Comparison of ENCODE assay signal across 26 cellular contexts in the genomic region with DNA sequence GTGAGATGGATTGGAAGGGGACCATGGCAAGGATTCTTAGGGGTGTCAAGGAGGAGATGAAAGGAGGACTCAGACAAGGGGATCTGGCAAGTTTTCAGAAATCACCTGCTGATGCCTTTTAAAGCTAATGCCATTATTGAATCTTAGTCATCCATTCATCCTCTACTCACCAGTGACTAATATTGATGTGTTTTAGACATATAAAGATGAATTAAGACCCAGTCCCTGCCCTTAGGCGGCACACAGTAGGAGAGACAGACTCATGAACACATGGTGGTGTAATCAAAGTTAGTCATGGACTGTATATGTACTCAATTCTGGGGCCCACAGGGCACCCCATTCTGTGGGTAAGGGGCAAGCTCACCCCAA. TPM values are rescaled to one million over a fixed set of nuclear protein-coding genes. Genes with fewer than 3 reads are reported as not detected.
DNase-seq lines count a peak whose midpoint lies in the region; ATAC-seq and TF ChIP-seq lines count a peak whose summit lies in the region.
"Had no signal": no experiment of that assay in that cellular context is flagged by ENCODE, and none has a peak within 500 bp of the region (broad histone marks: within the 10 kb centered on the region; RNA-seq: fewer than 3 reads in every experiment).

No MANE protein-coding gene starts in this region.

- no peaks in the 10 kb centered on the region for H3K27me3 ChIP-seq in SK-N-SH (ENCODE audit: insufficient read depth)
- H3K27me3 ChIP-seq: adrenal gland, heart left ventricle, stomach, tibial nerve had no signal

- peak; percentile 56 for DNase-seq in A172 (ENCODE audit: low spot score)
- DNase-seq in SK-N-SH = no peak
- DNase-seq in activated naive CD4-positive, alpha-beta T cell treated with anti-CD3 and anti-CD28 coated beads, Interleukin-2, amount 50 U/mL, for 16 hours = no peak
- DNase-seq in mesenteric fat pad (ENCODE audit: low spot score) = no peak
- no peak for DNase-seq in putamen (ENCODE audit: low spot score)
- DNase-seq: 8988T; activated CD4-positive, alpha-beta T cell treated with anti-CD3 and anti-CD28 coated beads, Interleukin-2, amount 10 ng/mL, durations not matched to agents 7 days and 5 days; activated T-cell treated with anti-CD3 and anti-CD28 coated beads, Interleukin-2, amount 50 U/mL, for 48 hours; AML-193; CD4-positive, alpha-beta memory T cell; DMS 273 treated with DMSO at 0.1 percent for 48 hours; H9; heart left ventricle; Karpas-422; lower lobe of right lung; mucosa of descending colon; NCI-H187 treated with DMSO at 0.1 percent for 48 hours; NCI-H2171 treated with DMSO at 0.1 percent for 48 hours; NCI-H526; stomach had no signal

- H3K27ac ChIP-seq in SK-N-SH (ENCODE audit: low read depth in 2 of 2, low read length in 1 of 2) = no peak overlapping the region
- H3K27ac ChIP-seq: heart left ventricle, lower lobe of right lung, tibial nerve, VCaP had no signal

- POLR2A ChIA-PET in SK-N-SH (lab: Yijun Ruan, JAX) = no interaction called here

- H3K9me2 ChIP-seq in SK-N-SH = no peaks in the 10 kb centered on the region

- ATAC-seq in esophagus mucosa (peak; percentile 96), HG03571 (IDR thresholded peaks at IDR 0.05; ENCODE audit: unreplicated experiment) (no peak)

- H4K20me1 ChIP-seq in SK-N-SH (ENCODE audit: insufficient read depth) = no peaks in the 10 kb centered on the region

- TF ChIP-seq CTCF in SK-N-SH (IDR thresholded peaks at IDR 0.05) = no peak

- WGBS in SK-N-SH (ENCODE audit: low lambda C conversion rate) = 47% methylated on average over 1 of the region's 1 CpG

- no peaks in the 10 kb centered on the region for H3K9me3 ChIP-seq in SK-N-SH
- H3K9me3 ChIP-seq: adrenal gland, heart left ventricle, lower lobe of right lung, mucosa of descending colon, stomach, tibial nerve had no signal

- TF ChIP-seq EP300 in Ishikawa (IDR thresholded peaks at IDR 0.05; ENCODE audit: borderline replicate concordance) (peak; percentile 44; the same call in 1 of the 2 replicates), SK-N-SH (IDR thresholded peaks at IDR 0.05; ENCODE audit: borderline replicate concordance in 1 of 2, low read depth in 1 of 2, low read length in 1 of 2) (no peak)

- H3K36me3 ChIP-seq in SK-N-SH (replicated peaks in 1 of 2; ENCODE audit: control insufficient read depth in 1 of 2, insufficient read depth in 2 of 2, low read length in 1 of 2) = no peaks in the 10 kb centered on the region
- H3K36me3 ChIP-seq: adrenal gland, heart left ventricle, lower lobe of right lung, stomach, tibial nerve had no signal

- no peak overlapping the region for H3K4me3 ChIP-seq in SK-N-SH (ENCODE audit: low read depth in 2 of 2, low read length in 1 of 2)
- H3K4me3 ChIP-seq: adrenal gland, heart left ventricle, lower lobe of right lung, mucosa of descending colon, stomach, tibial nerve had no signal

- TF ChIP-seq RAD21 in Ishikawa (IDR thresholded peaks at IDR 0.05; ENCODE audit: low read depth) = no peak
- TF ChIP-seq RAD21 in SK-N-SH (IDR thresholded peaks at IDR 0.05; ENCODE audit: low read length) = no peak

- no peak overlapping the region for H3K4me2 ChIP-seq in SK-N-SH

- no peak overlapping the region for H2AFZ ChIP-seq in SK-N-SH (ENCODE audit: low read depth)

- H3F3A ChIP-seq in SK-N-SH (replicated peaks; ENCODE audit: insufficient read depth) = no peaks in the 10 kb centered on the region

- H3K4me1 ChIP-seq in SK-N-SH (ENCODE audit: control insufficient read depth in 1 of 2, insufficient read depth in 2 of 2, low read depth in 1 of 2, low read length in 1 of 2) = peaks cover 0 to 16% of the 10 kb centered on the region in 2 experiments; a peak in 1 of 4 replicates
- H3K4me1 ChIP-seq: lower lobe of right lung had no signal

- no peak overlapping the region for H3K9ac ChIP-seq in SK-N-SH

- H3K79me2 ChIP-seq in SK-N-SH (ENCODE audit: insufficient read depth) = no peaks in the 10 kb centered on the region

- CTCF ChIA-PET in SK-N-SH (lab: Yijun Ruan, JAX) = interaction anchor here (0.6 to 1.7 kb wide), 3 partner anchors 52 to 194 kb away, joined by 3 to 4 read pairs (median 3); no protein-coding TSS in a partner anchor

TF ChIP-seq in Ishikawa, 13 proteins besides CTCF, POLR2A, EP300 and RAD21:
- TF ChIP-seq TCF12 (IDR thresholded peaks at IDR 0.05; ENCODE audit: low read depth) = peak; percentile 30; the same call in 1 of the 2 replicates
- peak; percentile 71 for TF ChIP-seq NFIC (IDR thresholded peaks at IDR 0.05)
- TF ChIP-seq CEBPB (IDR thresholded peaks at IDR 0.05) = no peak

TF ChIP-seq in SK-N-SH, 30 proteins besides CTCF, POLR2A, EP300 and RAD21 (continues in another document):
- TF ChIP-seq, protein P1, sequence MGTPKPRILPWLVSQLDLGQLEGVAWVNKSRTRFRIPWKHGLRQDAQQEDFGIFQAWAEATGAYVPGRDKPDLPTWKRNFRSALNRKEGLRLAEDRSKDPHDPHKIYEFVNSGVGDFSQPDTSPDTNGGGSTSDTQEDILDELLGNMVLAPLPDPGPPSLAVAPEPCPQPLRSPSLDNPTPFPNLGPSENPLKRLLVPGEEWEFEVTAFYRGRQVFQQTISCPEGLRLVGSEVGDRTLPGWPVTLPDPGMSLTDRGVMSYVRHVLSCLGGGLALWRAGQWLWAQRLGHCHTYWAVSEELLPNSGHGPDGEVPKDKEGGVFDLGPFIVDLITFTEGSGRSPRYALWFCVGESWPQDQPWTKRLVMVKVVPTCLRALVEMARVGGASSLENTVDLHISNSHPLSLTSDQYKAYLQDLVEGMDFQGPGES (IDR thresholded peaks at IDR 0.05; ENCODE audit: low read depth, low read length) = no peak
- TF ChIP-seq, protein P2, sequence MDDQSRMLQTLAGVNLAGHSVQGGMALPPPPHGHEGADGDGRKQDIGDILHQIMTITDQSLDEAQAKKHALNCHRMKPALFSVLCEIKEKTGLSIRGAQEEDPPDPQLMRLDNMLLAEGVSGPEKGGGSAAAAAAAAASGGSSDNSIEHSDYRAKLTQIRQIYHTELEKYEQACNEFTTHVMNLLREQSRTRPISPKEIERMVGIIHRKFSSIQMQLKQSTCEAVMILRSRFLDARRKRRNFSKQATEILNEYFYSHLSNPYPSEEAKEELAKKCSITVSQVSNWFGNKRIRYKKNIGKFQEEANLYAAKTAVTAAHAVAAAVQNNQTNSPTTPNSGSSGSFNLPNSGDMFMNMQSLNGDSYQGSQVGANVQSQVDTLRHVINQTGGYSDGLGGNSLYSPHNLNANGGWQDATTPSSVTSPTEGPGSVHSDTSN (IDR thresholded peaks at IDR 0.05) = peak; percentile 71
- TF ChIP-seq GABPA (IDR thresholded peaks at IDR 0.05; ENCODE audit: low read depth) = no peak
- TF ChIP-seq, protein P3, sequence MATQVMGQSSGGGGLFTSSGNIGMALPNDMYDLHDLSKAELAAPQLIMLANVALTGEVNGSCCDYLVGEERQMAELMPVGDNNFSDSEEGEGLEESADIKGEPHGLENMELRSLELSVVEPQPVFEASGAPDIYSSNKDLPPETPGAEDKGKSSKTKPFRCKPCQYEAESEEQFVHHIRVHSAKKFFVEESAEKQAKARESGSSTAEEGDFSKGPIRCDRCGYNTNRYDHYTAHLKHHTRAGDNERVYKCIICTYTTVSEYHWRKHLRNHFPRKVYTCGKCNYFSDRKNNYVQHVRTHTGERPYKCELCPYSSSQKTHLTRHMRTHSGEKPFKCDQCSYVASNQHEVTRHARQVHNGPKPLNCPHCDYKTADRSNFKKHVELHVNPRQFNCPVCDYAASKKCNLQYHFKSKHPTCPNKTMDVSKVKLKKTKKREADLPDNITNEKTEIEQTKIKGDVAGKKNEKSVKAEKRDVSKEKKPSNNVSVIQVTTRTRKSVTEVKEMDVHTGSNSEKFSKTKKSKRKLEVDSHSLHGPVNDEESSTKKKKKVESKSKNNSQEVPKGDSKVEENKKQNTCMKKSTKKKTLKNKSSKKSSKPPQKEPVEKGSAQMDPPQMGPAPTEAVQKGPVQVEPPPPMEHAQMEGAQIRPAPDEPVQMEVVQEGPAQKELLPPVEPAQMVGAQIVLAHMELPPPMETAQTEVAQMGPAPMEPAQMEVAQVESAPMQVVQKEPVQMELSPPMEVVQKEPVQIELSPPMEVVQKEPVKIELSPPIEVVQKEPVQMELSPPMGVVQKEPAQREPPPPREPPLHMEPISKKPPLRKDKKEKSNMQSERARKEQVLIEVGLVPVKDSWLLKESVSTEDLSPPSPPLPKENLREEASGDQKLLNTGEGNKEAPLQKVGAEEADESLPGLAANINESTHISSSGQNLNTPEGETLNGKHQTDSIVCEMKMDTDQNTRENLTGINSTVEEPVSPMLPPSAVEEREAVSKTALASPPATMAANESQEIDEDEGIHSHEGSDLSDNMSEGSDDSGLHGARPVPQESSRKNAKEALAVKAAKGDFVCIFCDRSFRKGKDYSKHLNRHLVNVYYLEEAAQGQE (IDR thresholded peaks at IDR 0.05; ENCODE audit: low read depth, low read length) = no peak
- no peak for TF ChIP-seq TCF12 (IDR thresholded peaks at IDR 0.05)
- no peak for TF ChIP-seq GATA2 (CRISPR knock-in tag; IDR thresholded peaks at IDR 0.05)
- TF ChIP-seq CHD2 (IDR thresholded peaks at IDR 0.05; ENCODE audit: low read length, partially characterized antibody) = no peak
- TF ChIP-seq POLR2AphosphoS5 (IDR thresholded peaks at IDR 0.05; ENCODE audit: low read depth, low read length) = no peak
- no peak for TF ChIP-seq RXRA (IDR thresholded peaks at IDR 0.05; ENCODE audit: borderline replicate concordance, low read depth)
- TF ChIP-seq, protein P4, sequence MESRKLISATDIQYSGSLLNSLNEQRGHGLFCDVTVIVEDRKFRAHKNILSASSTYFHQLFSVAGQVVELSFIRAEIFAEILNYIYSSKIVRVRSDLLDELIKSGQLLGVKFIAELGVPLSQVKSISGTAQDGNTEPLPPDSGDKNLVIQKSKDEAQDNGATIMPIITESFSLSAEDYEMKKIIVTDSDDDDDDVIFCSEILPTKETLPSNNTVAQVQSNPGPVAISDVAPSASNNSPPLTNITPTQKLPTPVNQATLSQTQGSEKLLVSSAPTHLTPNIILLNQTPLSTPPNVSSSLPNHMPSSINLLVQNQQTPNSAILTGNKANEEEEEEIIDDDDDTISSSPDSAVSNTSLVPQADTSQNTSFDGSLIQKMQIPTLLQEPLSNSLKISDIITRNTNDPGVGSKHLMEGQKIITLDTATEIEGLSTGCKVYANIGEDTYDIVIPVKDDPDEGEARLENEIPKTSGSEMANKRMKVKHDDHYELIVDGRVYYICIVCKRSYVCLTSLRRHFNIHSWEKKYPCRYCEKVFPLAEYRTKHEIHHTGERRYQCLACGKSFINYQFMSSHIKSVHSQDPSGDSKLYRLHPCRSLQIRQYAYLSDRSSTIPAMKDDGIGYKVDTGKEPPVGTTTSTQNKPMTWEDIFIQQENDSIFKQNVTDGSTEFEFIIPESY (IDR thresholded peaks at IDR 0.05; ENCODE audit: borderline replicate concordance, low read depth) = no peak
- TF ChIP-seq JUND (IDR thresholded peaks at IDR 0.05) = 0 out of 2 replicates have a peak, but pooled peaks have one; percentile 3
- no peak for TF ChIP-seq NRF1 (IDR thresholded peaks at IDR 0.05; ENCODE audit: low read depth, low read length)

RNA-seq across cellular contexts. Expression of a gene that starts 56.5 kb away (rescaled TPM):
- total RNA-seq in A172 (2014; rRNA removed; shearing (Covaris generic)) = 90.7 and 91.2 TPM in 2 replicates
- 30.5 and 55.8 TPM in 2 replicates for polyA plus RNA-seq in SK-N-SH (2012; rRNA removed)
- 45.9 and 61.3 TPM in 2 replicates for polyA plus RNA-seq in SK-N-SH (2012; cell fraction: cytosol; rRNA removed)
- 86.6 and 146 TPM in 2 replicates for polyA plus RNA-seq in SK-N-SH (2012; cell fraction: nucleus; rRNA removed)
- 52.2 TPM for total RNA-seq in esophagus mucosa
- 46.3 TPM for total RNA-seq in mesenteric fat pad
